1 cellular context compared by ENCODE assay signal in the genomic region with DNA sequence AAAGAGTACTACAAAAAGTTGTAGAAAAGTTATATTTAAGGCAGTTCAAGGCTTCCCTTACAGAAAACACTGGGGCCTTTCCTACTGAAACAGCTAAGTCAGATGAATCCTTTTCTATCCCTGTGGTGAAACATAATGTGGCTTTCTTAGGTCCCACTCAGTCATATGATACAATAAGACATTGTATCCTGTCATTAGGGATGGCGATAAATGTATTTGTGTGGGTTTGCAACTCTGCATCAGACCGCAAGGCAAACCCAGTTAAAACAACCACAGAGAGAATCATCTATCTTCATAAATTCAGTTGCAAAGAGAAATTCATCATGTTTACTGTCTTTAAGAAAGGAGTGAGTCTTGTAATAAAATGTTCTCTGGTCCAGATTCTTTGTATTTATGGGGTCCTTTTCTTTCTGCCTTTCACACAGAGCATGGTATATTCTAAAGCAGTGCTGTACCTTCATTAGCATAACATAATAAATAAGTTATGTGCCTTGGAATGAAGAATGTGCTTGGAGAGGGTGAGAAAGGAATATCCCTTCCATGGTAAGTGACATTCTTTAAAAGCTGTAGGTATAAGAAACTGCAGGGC.
TF ChIP-seq lines count a peak whose summit lies in the region.

No MANE protein-coding gene starts in this region.

TF ChIP-seq in GM23338, 12 proteins besides CTCF, POLR2A, EP300 and RAD21:
- no peak for TF ChIP-seq JUNB (IDR thresholded peaks at IDR 0.05; ENCODE audit: unreplicated experiment)
- no peak for TF ChIP-seq CREB1 (CRISPR knock-in tag; IDR thresholded peaks at IDR 0.05; ENCODE audit: low read depth)
- no peak for TF ChIP-seq STAT1 (IDR thresholded peaks at IDR 0.05; ENCODE audit: unreplicated experiment)
- TF ChIP-seq, protein P1, sequence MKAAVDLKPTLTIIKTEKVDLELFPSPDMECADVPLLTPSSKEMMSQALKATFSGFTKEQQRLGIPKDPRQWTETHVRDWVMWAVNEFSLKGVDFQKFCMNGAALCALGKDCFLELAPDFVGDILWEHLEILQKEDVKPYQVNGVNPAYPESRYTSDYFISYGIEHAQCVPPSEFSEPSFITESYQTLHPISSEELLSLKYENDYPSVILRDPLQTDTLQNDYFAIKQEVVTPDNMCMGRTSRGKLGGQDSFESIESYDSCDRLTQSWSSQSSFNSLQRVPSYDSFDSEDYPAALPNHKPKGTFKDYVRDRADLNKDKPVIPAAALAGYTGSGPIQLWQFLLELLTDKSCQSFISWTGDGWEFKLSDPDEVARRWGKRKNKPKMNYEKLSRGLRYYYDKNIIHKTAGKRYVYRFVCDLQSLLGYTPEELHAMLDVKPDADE (IDR thresholded peaks at IDR 0.05): no peak
- no peak for TF ChIP-seq POLR2AphosphoS5 (IDR thresholded peaks at IDR 0.05; ENCODE audit: low read depth)
- no peak for TF ChIP-seq NANOG (IDR thresholded peaks at IDR 0.05; ENCODE audit: borderline replicate concordance)
- no peak for TF ChIP-seq ZNF331 (CRISPR knock-in tag; IDR thresholded peaks at IDR 0.05; ENCODE audit: low read depth)
- TF ChIP-seq EZH2 (IDR thresholded peaks at IDR 0.05; ENCODE audit: low read depth, unreplicated experiment): no peak
- TF ChIP-seq EZH2phosphoT487 (IDR thresholded peaks at IDR 0.05; ENCODE audit: unreplicated experiment): no peak
- TF ChIP-seq, protein P2, sequence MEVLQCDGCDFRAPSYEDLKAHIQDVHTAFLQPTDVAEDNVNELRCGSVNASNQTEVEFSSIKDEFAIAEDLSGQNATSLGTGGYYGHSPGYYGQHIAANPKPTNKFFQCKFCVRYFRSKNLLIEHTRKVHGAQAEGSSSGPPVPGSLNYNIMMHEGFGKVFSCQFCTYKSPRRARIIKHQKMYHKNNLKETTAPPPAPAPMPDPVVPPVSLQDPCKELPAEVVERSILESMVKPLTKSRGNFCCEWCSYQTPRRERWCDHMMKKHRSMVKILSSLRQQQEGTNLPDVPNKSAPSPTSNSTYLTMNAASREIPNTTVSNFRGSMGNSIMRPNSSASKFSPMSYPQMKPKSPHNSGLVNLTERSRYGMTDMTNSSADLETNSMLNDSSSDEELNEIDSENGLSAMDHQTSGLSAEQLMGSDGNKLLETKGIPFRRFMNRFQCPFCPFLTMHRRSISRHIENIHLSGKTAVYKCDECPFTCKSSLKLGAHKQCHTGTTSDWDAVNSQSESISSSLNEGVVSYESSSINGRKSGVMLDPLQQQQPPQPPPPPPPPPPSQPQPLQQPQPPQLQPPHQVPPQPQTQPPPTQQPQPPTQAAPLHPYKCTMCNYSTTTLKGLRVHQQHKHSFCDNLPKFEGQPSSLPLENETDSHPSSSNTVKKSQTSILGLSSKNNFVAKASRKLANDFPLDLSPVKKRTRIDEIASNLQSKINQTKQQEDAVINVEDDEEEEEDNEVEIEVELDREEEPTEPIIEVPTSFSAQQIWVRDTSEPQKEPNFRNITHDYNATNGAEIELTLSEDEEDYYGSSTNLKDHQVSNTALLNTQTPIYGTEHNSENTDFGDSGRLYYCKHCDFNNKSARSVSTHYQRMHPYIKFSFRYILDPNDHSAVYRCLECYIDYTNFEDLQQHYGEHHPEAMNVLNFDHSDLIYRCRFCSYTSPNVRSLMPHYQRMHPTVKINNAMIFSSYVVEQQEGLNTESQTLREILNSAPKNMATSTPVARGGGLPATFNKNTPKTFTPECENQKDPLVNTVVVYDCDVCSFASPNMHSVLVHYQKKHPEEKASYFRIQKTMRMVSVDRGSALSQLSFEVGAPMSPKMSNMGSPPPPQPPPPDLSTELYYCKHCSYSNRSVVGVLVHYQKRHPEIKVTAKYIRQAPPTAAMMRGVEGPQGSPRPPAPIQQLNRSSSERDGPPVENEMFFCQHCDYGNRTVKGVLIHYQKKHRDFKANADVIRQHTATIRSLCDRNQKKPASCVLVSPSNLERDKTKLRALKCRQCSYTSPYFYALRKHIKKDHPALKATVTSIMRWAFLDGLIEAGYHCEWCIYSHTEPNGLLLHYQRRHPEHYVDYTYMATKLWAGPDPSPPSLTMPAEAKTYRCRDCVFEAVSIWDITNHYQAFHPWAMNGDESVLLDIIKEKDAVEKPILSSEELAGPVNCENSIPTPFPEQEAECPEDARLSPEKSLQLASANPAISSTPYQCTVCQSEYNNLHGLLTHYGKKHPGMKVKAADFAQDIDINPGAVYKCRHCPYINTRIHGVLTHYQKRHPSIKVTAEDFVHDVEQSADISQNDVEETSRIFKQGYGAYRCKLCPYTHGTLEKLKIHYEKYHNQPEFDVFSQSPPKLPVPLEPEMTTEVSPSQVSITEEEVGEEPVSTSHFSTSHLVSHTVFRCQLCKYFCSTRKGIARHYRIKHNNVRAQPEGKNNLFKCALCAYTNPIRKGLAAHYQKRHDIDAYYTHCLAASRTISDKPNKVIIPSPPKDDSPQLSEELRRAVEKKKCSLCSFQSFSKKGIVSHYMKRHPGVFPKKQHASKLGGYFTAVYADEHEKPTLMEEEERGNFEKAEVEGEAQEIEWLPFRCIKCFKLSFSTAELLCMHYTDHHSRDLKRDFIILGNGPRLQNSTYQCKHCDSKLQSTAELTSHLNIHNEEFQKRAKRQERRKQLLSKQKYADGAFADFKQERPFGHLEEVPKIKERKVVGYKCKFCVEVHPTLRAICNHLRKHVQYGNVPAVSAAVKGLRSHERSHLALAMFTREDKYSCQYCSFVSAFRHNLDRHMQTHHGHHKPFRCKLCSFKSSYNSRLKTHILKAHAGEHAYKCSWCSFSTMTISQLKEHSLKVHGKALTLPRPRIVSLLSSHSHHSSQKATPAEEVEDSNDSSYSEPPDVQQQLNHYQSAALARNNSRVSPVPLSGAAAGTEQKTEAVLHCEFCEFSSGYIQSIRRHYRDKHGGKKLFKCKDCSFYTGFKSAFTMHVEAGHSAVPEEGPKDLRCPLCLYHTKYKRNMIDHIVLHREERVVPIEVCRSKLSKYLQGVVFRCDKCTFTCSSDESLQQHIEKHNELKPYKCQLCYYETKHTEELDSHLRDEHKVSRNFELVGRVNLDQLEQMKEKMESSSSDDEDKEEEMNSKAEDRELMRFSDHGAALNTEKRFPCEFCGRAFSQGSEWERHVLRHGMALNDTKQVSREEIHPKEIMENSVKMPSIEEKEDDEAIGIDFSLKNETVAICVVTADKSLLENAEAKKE (CRISPR knock-in tag; IDR thresholded peaks at IDR 0.05): no peak
- TF ChIP-seq, protein P3, sequence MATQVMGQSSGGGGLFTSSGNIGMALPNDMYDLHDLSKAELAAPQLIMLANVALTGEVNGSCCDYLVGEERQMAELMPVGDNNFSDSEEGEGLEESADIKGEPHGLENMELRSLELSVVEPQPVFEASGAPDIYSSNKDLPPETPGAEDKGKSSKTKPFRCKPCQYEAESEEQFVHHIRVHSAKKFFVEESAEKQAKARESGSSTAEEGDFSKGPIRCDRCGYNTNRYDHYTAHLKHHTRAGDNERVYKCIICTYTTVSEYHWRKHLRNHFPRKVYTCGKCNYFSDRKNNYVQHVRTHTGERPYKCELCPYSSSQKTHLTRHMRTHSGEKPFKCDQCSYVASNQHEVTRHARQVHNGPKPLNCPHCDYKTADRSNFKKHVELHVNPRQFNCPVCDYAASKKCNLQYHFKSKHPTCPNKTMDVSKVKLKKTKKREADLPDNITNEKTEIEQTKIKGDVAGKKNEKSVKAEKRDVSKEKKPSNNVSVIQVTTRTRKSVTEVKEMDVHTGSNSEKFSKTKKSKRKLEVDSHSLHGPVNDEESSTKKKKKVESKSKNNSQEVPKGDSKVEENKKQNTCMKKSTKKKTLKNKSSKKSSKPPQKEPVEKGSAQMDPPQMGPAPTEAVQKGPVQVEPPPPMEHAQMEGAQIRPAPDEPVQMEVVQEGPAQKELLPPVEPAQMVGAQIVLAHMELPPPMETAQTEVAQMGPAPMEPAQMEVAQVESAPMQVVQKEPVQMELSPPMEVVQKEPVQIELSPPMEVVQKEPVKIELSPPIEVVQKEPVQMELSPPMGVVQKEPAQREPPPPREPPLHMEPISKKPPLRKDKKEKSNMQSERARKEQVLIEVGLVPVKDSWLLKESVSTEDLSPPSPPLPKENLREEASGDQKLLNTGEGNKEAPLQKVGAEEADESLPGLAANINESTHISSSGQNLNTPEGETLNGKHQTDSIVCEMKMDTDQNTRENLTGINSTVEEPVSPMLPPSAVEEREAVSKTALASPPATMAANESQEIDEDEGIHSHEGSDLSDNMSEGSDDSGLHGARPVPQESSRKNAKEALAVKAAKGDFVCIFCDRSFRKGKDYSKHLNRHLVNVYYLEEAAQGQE (IDR thresholded peaks at IDR 0.05; ENCODE audit: unreplicated experiment): no peak
- no peak for TF ChIP-seq ZNF114 (CRISPR knock-in tag; IDR thresholded peaks at IDR 0.05)
